24 cellular contexts compared by ENCODE assay signal in genomic region chr18:78727877-78728276, GRCh38.
"Had no signal": no experiment of that assay in that cellular context is flagged by ENCODE, and none has a peak within 500 bp of the region (broad histone marks: within the 10 kb centered on the region; RNA-seq: fewer than 3 reads in every experiment).

No MANE protein-coding gene starts in this region.

- H3K27ac ChIP-seq: foreskin keratinocyte, hepatocyte, left ventricle myocardium inferior, parathyroid adenoma, psoas muscle, tibial artery, upper lobe of right lung had no signal

- H3K4me2 ChIP-seq: hepatocyte, smooth muscle cell had no signal

- H3K27me3 ChIP-seq: foreskin keratinocyte, upper lobe of right lung had no signal

- H3K79me2 ChIP-seq: hepatocyte, parathyroid adenoma had no signal

- H3K36me3 ChIP-seq: left ventricle myocardium inferior, tibial artery, upper lobe of right lung had no signal

- H2AFZ ChIP-seq: hepatocyte, parathyroid adenoma had no signal

- DNase-seq: cerebellar nuclear complex; dermis blood vessel endothelial cell; erythroblast; foreskin keratinocyte; kidney; left cardiac atrium; left ventricle myocardium inferior; mesenchymal stem cell; naive B cell; occipital lobe; psoas muscle; retina; stimulated activated CD4-positive, alpha-beta T cell treated with anti-CD3 and anti-CD28 coated beads, Interleukin-4, amount 100 ng/mL, for 1 hour; stimulated activated CD8-positive, alpha-beta memory T cell treated with anti-CD3 and anti-CD28 coated beads, Interleukin-4, amount 100 ng/mL, for 48 hours; stimulated activated naive CD8-positive, alpha-beta T cell treated with anti-CD3 and anti-CD28 coated beads, Interleukin-15, Interleukin-2, amounts not matched to agents 100 U/mL and 50 U/mL, for 24 hours had no signal

- FAIRE-seq: colon, endothelial cell of umbilical vein, kidney had no signal

- H3K4me1 ChIP-seq: foreskin keratinocyte, left ventricle myocardium inferior, parathyroid adenoma, psoas muscle, tibial artery, upper lobe of right lung had no signal

- H3K9me3 ChIP-seq: left ventricle myocardium inferior, psoas muscle, tibial artery, upper lobe of right lung had no signal

- H3K4me3 ChIP-seq: hepatocyte, left ventricle myocardium inferior, lung, psoas muscle, smooth muscle cell, tibial artery, upper lobe of right lung had no signal

- ATAC-seq: foreskin keratinocyte; left cardiac atrium; psoas muscle; stimulated activated effector memory CD8-positive, alpha-beta T cell treated with anti-CD3 and anti-CD28 coated beads, Interleukin-12 subunit alpha, Interleukin-12 subunit beta, amount 100 ng/mL, for 72 hours; stimulated activated naive CD8-positive, alpha-beta T cell treated with anti-CD3 and anti-CD28 coated beads, Interleukin-15, Interleukin-2, amounts not matched to agents 100 U/mL and 50 U/mL, for 24 hours; upper lobe of right lung had no signal

- H3K9ac ChIP-seq: parathyroid adenoma had no signal
